In the genomic region with DNA sequence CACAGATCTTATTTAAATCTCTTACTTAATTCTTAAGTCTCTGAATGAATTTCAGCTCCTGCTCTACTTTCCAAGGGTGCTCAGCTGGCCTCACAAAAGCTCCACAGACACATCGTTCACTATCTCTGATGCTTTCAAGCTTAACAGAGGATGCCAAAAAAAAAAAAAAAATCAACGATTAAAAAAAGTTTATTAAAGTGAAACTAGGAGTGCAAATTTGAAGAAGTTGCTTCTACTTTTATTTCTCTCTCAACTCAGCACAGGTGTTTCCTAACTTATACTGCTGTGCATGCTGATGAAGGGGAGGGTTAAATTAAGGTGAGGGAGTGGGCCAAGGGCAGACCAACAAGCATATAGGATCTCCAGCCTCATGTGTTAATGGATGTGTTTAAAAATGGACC, we compare ENCODE assay signal across 9 cellular contexts.
DNase-seq lines count a peak whose midpoint lies in the region; ATAC-seq and TF ChIP-seq lines count a peak whose summit lies in the region.
"Had no signal": no experiment of that assay in that cellular context is flagged by ENCODE, and none has a peak within 500 bp of the region (broad histone marks: within the 10 kb centered on the region; RNA-seq: fewer than 3 reads in every experiment).

No MANE protein-coding gene starts in this region.

- no peaks in the 10 kb centered on the region for H3K36me3 Mint-ChIP-seq in H9 (ENCODE audit: insufficient read depth in 1 of 3, low read depth in 3 of 3)
- H3K36me3 Mint-ChIP-seq: IgD-negative memory B cell had no signal

- H3K36me3 ChIP-seq in MM.1S (replicated peaks; ENCODE audit: insufficient read depth, low read length) (no peaks in the 10 kb centered on the region), sigmoid colon (no peaks in the 10 kb centered on the region)

- H3K14ac ChIP-seq in H9 (ENCODE audit: insufficient read depth, low read length) = no peak overlapping the region

- no peak overlapping the region for H2BK5ac ChIP-seq in H9 (ENCODE audit: insufficient read length, low read length)

- no peak overlapping the region for H3K23ac ChIP-seq in H9 (ENCODE audit: insufficient read length, low read depth, low read length)

- H3K23me2 ChIP-seq in H9 (ENCODE audit: insufficient read length, low read depth, low read length, poor library complexity, severe bottlenecking) = peaks cover 11% of the 10 kb centered on the region

- H2AFZ ChIP-seq in MM.1S (ENCODE audit: low read length) (no peak overlapping the region), H9 (ENCODE audit: low read length) (no peak overlapping the region)

- no peak overlapping the region for H4K5ac ChIP-seq in H9 (ENCODE audit: insufficient read length, low read depth, low read length)

- H3K18ac ChIP-seq in H9 (ENCODE audit: insufficient read length, low read depth, low read length) = no peak overlapping the region

- no peaks in the 10 kb centered on the region for H3K79me2 ChIP-seq in MM.1S (ENCODE audit: low read length)
- no peaks in the 10 kb centered on the region for H3K79me2 ChIP-seq in H9 (ENCODE audit: insufficient read depth, low read length)

- H3K27ac ChIP-seq in MM.1S (ENCODE audit: low read length) (no peak overlapping the region), sigmoid colon (peak overlapping the region; percentile 43 to 72 (median 64)), H9 (ENCODE audit: insufficient read length, low read depth, low read length) (no peak overlapping the region)

- no peak overlapping the region for H2BK20ac ChIP-seq in H9 (ENCODE audit: low read depth, low read length, poor library complexity, severe bottlenecking)

- no peak overlapping the region for H2BK12ac ChIP-seq in H9 (ENCODE audit: insufficient read length, low read depth, low read length)

- no peak for TF ChIP-seq EP300 in sigmoid colon (IDR thresholded peaks at IDR 0.05)

- H3K4me3 Mint-ChIP-seq in H9 = no peak overlapping the region

- intact Hi-C loops in sigmoid colon (cut with DNase I) = loop anchor here (5.0 to 10.0 kb wide), 2 partner anchors 69 to 124 kb away; no protein-coding TSS in a partner anchor

- no peak overlapping the region for H2BK120ac ChIP-seq in H9 (ENCODE audit: low read depth, low read length, poor library complexity, severe bottlenecking)

- H3T11ph ChIP-seq in H9 (ENCODE audit: low read length) = no peak overlapping the region

- 25 to 32% methylated on average over 2 of the region's 2 CpGs for WGBS in sigmoid colon, 2 donors
- WGBS in H9 (ENCODE audit: extremely low coverage, insufficient read length, low lambda C conversion rate) = no CpG with 5 or more reads among the region's 2 CpGs

- no peak for TF ChIP-seq CTCF in MM.1S (IDR thresholded peaks at IDR 0.05; ENCODE audit: low read length)
- no peak for TF ChIP-seq CTCF in fibroblast of mammary gland (conservative IDR thresholded peaks at IDR 0.05; ENCODE audit: control insufficient read depth, insufficient read depth, low read depth, low read length)
- no peak for TF ChIP-seq CTCF in sigmoid colon (IDR thresholded peaks at IDR 0.05)
- TF ChIP-seq CTCF in H9 (conservative IDR thresholded peaks at IDR 0.05) = no peak

- H4K91ac ChIP-seq in H9 (ENCODE audit: insufficient read length, low read depth, low read length) = no peak overlapping the region

- H4K8ac ChIP-seq in H9 (replicated peaks; ENCODE audit: insufficient read length, low read depth, low read length) = no peak overlapping the region

- ATAC-seq in GM18867 (IDR thresholded peaks at IDR 0.05; ENCODE audit: unreplicated experiment) = peak; percentile 42
- ATAC-seq in GM21825 (IDR thresholded peaks at IDR 0.05; ENCODE audit: unreplicated experiment) = no peak

- H3K4ac ChIP-seq in H9 (ENCODE audit: low read depth, low read length) = no peak overlapping the region

- no peak for TF ChIP-seq POLR2A in sigmoid colon (IDR thresholded peaks at IDR 0.05)

- H3K9me2 ChIP-seq in MM.1S (replicated peaks; ENCODE audit: insufficient read depth, low read length) = no peaks in the 10 kb centered on the region

- no peak overlapping the region for H2AK5ac ChIP-seq in H9 (ENCODE audit: insufficient read length, low read length)

- DNase-seq in MM.1S (peak; percentile 75), fibroblast of mammary gland (ENCODE audit: low read depth) (no peak), sigmoid colon (no peak), SKM-1 (lab: John Stamatoyannopoulos, UW; ENCODE audit: unreplicated experiment) (no peak), H9 (no peak)
- DNase-seq in effector CD8-positive, alpha-beta T cell (lab: John Stamatoyannopoulos, UW) = no peak

- H3F3A ChIP-seq in MM.1S (ENCODE audit: insufficient read depth, low read length) = peaks cover 5% of the 10 kb centered on the region; the same call in 1 of the 2 replicates

- peaks cover 19 to 27% of the 10 kb centered on the region in 2 experiments for H3K4me1 Mint-ChIP-seq in H9

- H3K9me3 Mint-ChIP-seq in H9 = no peaks in the 10 kb centered on the region
- H3K9me3 Mint-ChIP-seq: IgD-negative memory B cell had no signal

- H3K27me3 ChIP-seq in MM.1S (replicated peaks; ENCODE audit: insufficient read depth, low read length) = peaks cover 21% of the 10 kb centered on the region; the same call in 1 of the 2 replicates
- no peaks in the 10 kb centered on the region for H3K27me3 ChIP-seq in sigmoid colon
- H3K27me3 ChIP-seq in H9 (ENCODE audit: insufficient read depth, low read length) = no peaks in the 10 kb centered on the region

- H3K9ac ChIP-seq in MM.1S (ENCODE audit: low read length) = no peak overlapping the region
- no peak overlapping the region for H3K9ac ChIP-seq in H9 (ENCODE audit: extremely low read depth, insufficient read length, low read length)

- H3K4me2 ChIP-seq in MM.1S (ENCODE audit: low read depth, low read length) = peak overlapping the region; percentile 33
- H3K4me2 ChIP-seq in H9 (ENCODE audit: insufficient read depth, insufficient read length, low read length) = no peak overlapping the region

- peaks cover 21% of the 10 kb centered on the region for H3K4me1 ChIP-seq in MM.1S (ENCODE audit: low read length)
- H3K4me1 ChIP-seq in sigmoid colon = peaks cover 0 to 55% (median 32%) of the 10 kb centered on the region in 4 donors
- H3K4me1 ChIP-seq in H9 (ENCODE audit: insufficient read depth, low read length) = 0 out of 2 replicates have a peak, but pooled peaks cover 3% of the 10 kb centered on the region

- no peak overlapping the region for H2BK15ac ChIP-seq in H9 (ENCODE audit: low read depth, low read length)

- H3K27me3 Mint-ChIP-seq in H9 (ENCODE audit: low read depth) = no peaks in the 10 kb centered on the region
- H3K27me3 Mint-ChIP-seq: IgD-negative memory B cell had no signal

- no peaks in the 10 kb centered on the region for H3K79me1 ChIP-seq in H9 (ENCODE audit: insufficient read depth, low read depth, low read length, poor library complexity, severe bottlenecking)

- H3K9me3 ChIP-seq in MM.1S (replicated peaks; ENCODE audit: insufficient read depth, low read length) (no peaks in the 10 kb centered on the region), sigmoid colon (no peaks in the 10 kb centered on the region), H9 (ENCODE audit: control insufficient read depth, low read depth, low read length) (no peaks in the 10 kb centered on the region)

- H4K20me1 ChIP-seq in MM.1S (ENCODE audit: insufficient read depth, low read length) (no peaks in the 10 kb centered on the region), H9 (ENCODE audit: control insufficient read depth, insufficient read depth, insufficient read length) (no peaks in the 10 kb centered on the region)

- no peak overlapping the region for H3K56ac ChIP-seq in H9 (ENCODE audit: insufficient read length, low read depth, low read length)

- peak overlapping the region in 1 of 3 experiments; percentile 38; a peak in 2 of 7 replicates for H3K27ac Mint-ChIP-seq in H9

- H3K4me3 ChIP-seq in MM.1S (ENCODE audit: low read length) (no peak overlapping the region; the same call in 1 of the 2 replicates), fibroblast of mammary gland (ENCODE audit: control insufficient read depth, low read depth, low read length) (peak overlapping the region; percentile 6), sigmoid colon (peak overlapping the region in 3 of 4 donors; percentile 12 to 19 (median 14))

Comparison
In these comparisons a context has a peak if more than half of its experiments do, and no peak if none do; other contexts are left out.
1. H3K27ac ChIP-seq: peak in sigmoid colon (4 of 4); none in MM.1S (single experiment) and H9 (single experiment).